ENCODE assay signal across 21 cellular contexts in the genomic region with DNA sequence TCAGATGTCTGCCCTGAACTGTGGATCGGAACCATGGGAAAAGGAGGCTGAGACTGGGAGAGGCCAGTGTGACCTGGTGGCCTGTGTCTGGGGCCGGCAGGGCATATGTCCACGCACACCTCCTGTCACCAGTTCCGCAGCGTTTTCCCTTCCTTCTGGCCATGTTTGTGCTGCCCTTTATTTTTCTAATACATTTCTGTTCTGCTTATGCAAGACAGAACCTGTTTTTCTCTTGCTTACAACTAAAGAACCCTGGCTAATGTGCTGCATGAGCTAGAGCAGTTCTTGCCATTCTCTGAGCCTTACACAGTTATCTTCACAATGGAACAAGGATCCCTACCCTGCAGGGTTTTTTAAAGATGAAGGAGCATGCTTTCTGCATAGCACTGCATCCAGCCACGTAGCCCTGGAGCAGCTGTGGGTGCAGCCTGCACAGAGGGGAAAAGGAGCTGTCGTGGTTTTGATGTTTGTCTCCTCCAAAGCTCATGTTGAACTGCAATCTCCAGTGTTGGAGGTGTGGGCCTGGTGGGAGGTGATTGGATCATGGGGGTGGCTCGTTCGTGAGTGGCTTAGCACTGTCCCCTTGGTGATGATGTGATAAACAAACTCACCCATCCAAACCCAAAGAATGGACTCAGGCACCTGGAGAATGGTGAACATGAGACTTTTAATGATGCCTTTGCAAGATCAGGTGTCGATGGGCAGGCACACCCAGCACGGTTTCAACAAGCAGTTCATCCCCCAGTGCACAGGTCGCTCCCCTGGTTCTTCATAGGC.
DNase-seq lines count a peak whose midpoint lies in the region; ATAC-seq and TF ChIP-seq lines count a peak whose summit lies in the region.
"Had no signal": no experiment of that assay in that cellular context is flagged by ENCODE, and none has a peak within 500 bp of the region (broad histone marks: within the 10 kb centered on the region; RNA-seq: fewer than 3 reads in every experiment).

No MANE protein-coding gene starts in this region.

- no peak overlapping the region for H2BK5ac ChIP-seq in neuronal stem cell (ENCODE audit: low read length)

- H3K4ac ChIP-seq in neuronal stem cell (ENCODE audit: low read length), result no peak overlapping the region

- WGBS in neuronal stem cell (ENCODE audit: extremely low coverage in 2 of 2, insufficient read length in 2 of 2, insufficient replicate concordance in 1 of 2), 2 donors, result no CpG with 5 or more reads among the region's 12 CpGs

- H3K9me3 ChIP-seq in neuronal stem cell (replicated peaks in 1 of 2; ENCODE audit: control insufficient read depth in 2 of 2, insufficient read depth in 1 of 2, low read depth in 1 of 2, low read length in 2 of 2) (peaks cover 0 to 19% of the 10 kb centered on the region in 2 donors), upper lobe of right lung (no peaks in the 10 kb centered on the region)
- H3K9me3 ChIP-seq: SK-N-SH had no signal

- H3K36me3 ChIP-seq in neuronal stem cell (replicated peaks in 1 of 2; ENCODE audit: control insufficient read depth in 2 of 2, insufficient read depth in 2 of 2, low read length in 2 of 2), result no peaks in the 10 kb centered on the region
- no peaks in the 10 kb centered on the region for H3K36me3 ChIP-seq in upper lobe of right lung
- H3K36me3 ChIP-seq: BLaER1 had no signal

- H3K27ac ChIP-seq in coronary artery (no peak overlapping the region), neuronal stem cell (replicated peaks; ENCODE audit: low read length) (no peak overlapping the region), upper lobe of right lung (no peak overlapping the region)
- H3K27ac ChIP-seq: BLaER1 had no signal

- H3K79me1 ChIP-seq in neuronal stem cell (ENCODE audit: low read depth, low read length), result no peaks in the 10 kb centered on the region

- peak overlapping the region; percentile 17 for H2AK5ac ChIP-seq in neuronal stem cell (ENCODE audit: low read depth, low read length)

- no peak overlapping the region for H2BK120ac ChIP-seq in neuronal stem cell (ENCODE audit: low read depth, low read length)

- intact Hi-C loops in upper lobe of right lung (cut with DNase I), result no loop called here
- intact Hi-C loops in left ventricle myocardium superior (cut with micrococcal nuclease), result no loop called here

- no peak for TF ChIP-seq CTCF in coronary artery (IDR thresholded peaks at IDR 0.05)
- no peak for TF ChIP-seq CTCF in upper lobe of right lung (IDR thresholded peaks at IDR 0.05)

- no peak overlapping the region for H3K9ac ChIP-seq in neuronal stem cell (ENCODE audit: low read depth, low read length, poor library complexity)
- H3K9ac ChIP-seq: BLaER1, SK-N-SH had no signal

- peaks cover 0 to 7% (median 0%) of the 10 kb centered on the region in 3 experiments for H3K27me3 ChIP-seq in neuronal stem cell (ENCODE audit: control insufficient read depth in 3 of 3, insufficient read depth in 3 of 3, low read depth in 1 of 3, low read length in 3 of 3)
- no peaks in the 10 kb centered on the region for H3K27me3 ChIP-seq in upper lobe of right lung
- H3K27me3 ChIP-seq: BLaER1 had no signal

- peak; percentile 51 for DNase-seq in NCI-H748 (lab: John Stamatoyannopoulos, UW; ENCODE audit: unreplicated experiment)
- no peak for DNase-seq in NCI-H748 treated with DMSO at 0.1 percent for 48 hours (lab: John Stamatoyannopoulos, UW)
- DNase-seq in coronary artery (ENCODE audit: low spot score), result peak; percentile 50
- DNase-seq in neuronal stem cell (ENCODE audit: low spot score), result no peak
- DNase-seq in upper lobe of right lung, result peak; percentile 41
- DNase-seq in NCI-H2196 (lab: John Stamatoyannopoulos, UW; ENCODE audit: unreplicated experiment), result no peak
- no peak for DNase-seq in left ventricle myocardium superior
- no peak for DNase-seq in COLO829 (ENCODE audit: low spot score)
- DNase-seq: CD8-positive, alpha-beta T cell; DMS53; GOT3; NCI-H1092 treated with DMSO at 0.1 percent for 48 hours; NCI-H146; NCI-H2081; NCI-H446; NCI-H526 treated with DMSO at 0.1 percent for 48 hours; NK-92 treated with Interleukin-12 subunit alpha and Interleukin-12 subunit beta, amount 100 ng/mL, for 24 hours; SHP77 had no signal

- no peak overlapping the region for H3K14ac ChIP-seq in neuronal stem cell (ENCODE audit: low read length)

- no peak overlapping the region for H2AFZ ChIP-seq in neuronal stem cell (ENCODE audit: low read length)

- no peak for ATAC-seq in upper lobe of right lung
- ATAC-seq in left ventricle myocardium superior, result no peak
- ATAC-seq: CD8-positive, alpha-beta T cell; K562 had no signal

- no peak overlapping the region for H3K4me2 ChIP-seq in neuronal stem cell (ENCODE audit: insufficient read depth, low read length, poor library complexity, severe bottlenecking)
- H3K4me2 ChIP-seq: BLaER1, SK-N-SH had no signal

- no peak overlapping the region for H4K91ac ChIP-seq in neuronal stem cell (ENCODE audit: low read depth, low read length, poor library complexity)

- H2BK12ac ChIP-seq in neuronal stem cell (ENCODE audit: low read length), result no peak overlapping the region

- H3K4me3 ChIP-seq in coronary artery (no peak overlapping the region), neuronal stem cell (ENCODE audit: low read length in 2 of 2) (peak overlapping the region in 1 of 2 donors; percentile 16), upper lobe of right lung (no peak overlapping the region)
- H3K4me3 ChIP-seq: BLaER1, K562 had no signal

- H4K8ac ChIP-seq in neuronal stem cell (ENCODE audit: low read depth, low read length), result no peak overlapping the region

- H3K4me1 ChIP-seq in neuronal stem cell (ENCODE audit: control insufficient read depth in 2 of 2, insufficient read depth in 1 of 2, low read depth in 1 of 2, low read length in 2 of 2) (no peaks in the 10 kb centered on the region), upper lobe of right lung (peaks cover 6% of the 10 kb centered on the region)

- H3K23ac ChIP-seq in neuronal stem cell (ENCODE audit: low read depth, low read length, poor library complexity), result no peak overlapping the region

- no peak overlapping the region for H2BK15ac ChIP-seq in neuronal stem cell (ENCODE audit: low read length)

- H3K18ac ChIP-seq in neuronal stem cell (ENCODE audit: low read length), result no peak overlapping the region

Comparison
In these comparisons a context has a peak if more than half of its experiments do, and no peak if none do; other contexts are left out.
1. DNase-seq: peak in NCI-H748 (single experiment), coronary artery (single experiment) and upper lobe of right lung (single experiment); none in NCI-H748 treated with DMSO at 0.1 percent for 48 hours (single experiment), neuronal stem cell (single experiment), NCI-H2196 (single experiment), left ventricle myocardium superior (single experiment) and COLO829 (single experiment).